In genomic region chr4:930827-931193, GRCh38 we compare ENCODE assay signal across 1 cellular context.
TF ChIP-seq lines count a peak whose summit lies in the region.

No MANE protein-coding gene starts in this region.

TF ChIP-seq in endothelial cell of umbilical vein, 7 proteins besides CTCF, POLR2A, EP300 and RAD21:
- TF ChIP-seq POLR2AphosphoS5 (IDR thresholded peaks at IDR 0.05; ENCODE audit: insufficient read depth, low read depth, low read length) (no peak), MYC (IDR thresholded peaks at IDR 0.05; ENCODE audit: low read depth, low read length) (no peak), EZH2 (IDR thresholded peaks at IDR 0.05; ENCODE audit: borderline replicate concordance, low read depth, low read length, severe bottlenecking) (no peak), FOS (IDR thresholded peaks at IDR 0.05; ENCODE audit: borderline replicate concordance, insufficient read depth, low read length) (no peak), GATA2 (IDR thresholded peaks at IDR 0.05; ENCODE audit: insufficient read depth, insufficient read length, low read depth, low read length) (no peak), MAX (IDR thresholded peaks at IDR 0.05; ENCODE audit: insufficient read depth, insufficient read length) (no peak), JUN (IDR thresholded peaks at IDR 0.05; ENCODE audit: borderline replicate concordance, insufficient read depth, insufficient read length, low read depth) (no peak)
